12 cellular contexts compared by ENCODE assay signal in genomic region chr20:7161690-7162089, GRCh38.
DNase-seq lines count a peak whose midpoint lies in the region; ATAC-seq, FAIRE-seq and TF ChIP-seq lines count a peak whose summit lies in the region.
"Had no signal": no experiment of that assay in that cellular context is flagged by ENCODE, and none has a peak within 500 bp of the region (broad histone marks: within the 10 kb centered on the region; RNA-seq: fewer than 3 reads in every experiment).

No MANE protein-coding gene starts in this region.

- in situ Hi-C loops in Caki2 (cut with HindIII; ENCODE audit: low pct_unique_long_range_greater_than_20kb, low sequenced_read_pairs): no loop called here

- FAIRE-seq in astrocyte (lab: Jason Lieb, UNC): no peak

- intact Hi-C loops in ovary (cut with DNase I): no loop called here

- ATAC-seq in stimulated activated naive CD8-positive, alpha-beta T cell treated with anti-CD3 and anti-CD28 coated beads, Interleukin-15, amount 100 ng/mL, for 72 hours: no peak

- no peak overlapping the region for H3K4me3 Mint-ChIP-seq in astrocyte (ENCODE audit: unreplicated experiment)
- H3K4me3 Mint-ChIP-seq in stimulated activated naive CD8-positive, alpha-beta T cell treated with anti-CD3 and anti-CD28 coated beads, Interleukin-15, amount 100 ng/mL, for 72 hours: no peak overlapping the region
- H3K4me3 Mint-ChIP-seq: activated T-cell treated with anti-CD3 and anti-CD28 coated beads, Interleukin-2, amount 50 U/mL, for 24 hours had no signal

- H3K4me3 ChIP-seq in LNCaP clone FGC (ENCODE audit: low read depth, low read length): no peak overlapping the region
- H3K4me3 ChIP-seq in astrocyte (ENCODE audit: insufficient read depth, low read depth, low read length): no peak overlapping the region
- H3K4me3 ChIP-seq in ovary: no peak overlapping the region
- H3K4me3 ChIP-seq: skin epidermis had no signal

- no peak overlapping the region for H3K27ac Mint-ChIP-seq in astrocyte (ENCODE audit: unreplicated experiment)
- H3K27ac Mint-ChIP-seq in stimulated activated naive CD8-positive, alpha-beta T cell treated with anti-CD3 and anti-CD28 coated beads, Interleukin-15, amount 100 ng/mL, for 72 hours: no peak overlapping the region
- H3K27ac Mint-ChIP-seq: activated T-cell treated with anti-CD3 and anti-CD28 coated beads, Interleukin-2, amount 50 U/mL, for 24 hours had no signal

- DNase-seq in Caki2 (ENCODE audit: low read depth): peak; percentile 39
- peak; percentile 1 for DNase-seq in LNCaP clone FGC (ENCODE audit: low read depth)
- no peak for DNase-seq in astrocyte (ENCODE audit: low read depth)
- peak; percentile 29 for DNase-seq in kidney tubule cell (ENCODE audit: low spot score)
- no peak for DNase-seq in HCEC 1CT
- DNase-seq in stimulated activated naive CD8-positive, alpha-beta T cell treated with anti-CD3 and anti-CD28 coated beads, Interleukin-15, amount 100 ng/mL, for 72 hours: no peak
- DNase-seq in NOMO-1 treated with DMSO at 0.1 percent for 48 hours (lab: John Stamatoyannopoulos, UW; ENCODE audit: unreplicated experiment): no peak
- DNase-seq in ovary: no peak
- DNase-seq: activated T-cell treated with anti-CD3 and anti-CD28 coated beads, Interleukin-2, amount 50 U/mL, for 24 hours; NCI-H446 treated with DMSO at 0.1 percent for 48 hours; trophoblast cell had no signal

- peak; percentile 43 for TF ChIP-seq CTCF in LNCaP clone FGC (IDR thresholded peaks at IDR 0.05; ENCODE audit: control insufficient read depth, extremely low read depth, insufficient read depth)
- TF ChIP-seq CTCF in astrocyte (IDR thresholded peaks at IDR 0.05; ENCODE audit: insufficient read depth, low read depth, low read length): peak; percentile 30
- no peak for TF ChIP-seq CTCF in ovary (IDR thresholded peaks at IDR 0.05)

- no peak for TF ChIP-seq POLR2A in ovary (IDR thresholded peaks at IDR 0.05)

- no peak for TF ChIP-seq EP300 in ovary (IDR thresholded peaks at IDR 0.05)

- H3K9ac ChIP-seq in astrocyte (ENCODE audit: low read length): no peak overlapping the region

- H3K36me3 ChIP-seq in astrocyte (ENCODE audit: insufficient read depth, low read length) (no peaks in the 10 kb centered on the region), ovary (no peaks in the 10 kb centered on the region)

- H3K27me3 Mint-ChIP-seq in astrocyte (ENCODE audit: low read depth, unreplicated experiment): no peaks in the 10 kb centered on the region
- H3K27me3 Mint-ChIP-seq in stimulated activated naive CD8-positive, alpha-beta T cell treated with anti-CD3 and anti-CD28 coated beads, Interleukin-15, amount 100 ng/mL, for 72 hours: no peaks in the 10 kb centered on the region
- H3K27me3 Mint-ChIP-seq: activated T-cell treated with anti-CD3 and anti-CD28 coated beads, Interleukin-2, amount 50 U/mL, for 24 hours had no signal

- H3K9me3 Mint-ChIP-seq in astrocyte (ENCODE audit: unreplicated experiment): peaks cover 5% of the 10 kb centered on the region
- H3K9me3 Mint-ChIP-seq in stimulated activated naive CD8-positive, alpha-beta T cell treated with anti-CD3 and anti-CD28 coated beads, Interleukin-15, amount 100 ng/mL, for 72 hours: peaks cover 11 to 28% of the 10 kb centered on the region in 2 donors

- H3K79me2 ChIP-seq in astrocyte (ENCODE audit: insufficient read depth, low read length): no peaks in the 10 kb centered on the region

- no peaks in the 10 kb centered on the region for H3K9me3 ChIP-seq in astrocyte (ENCODE audit: insufficient read depth, low read depth, low read length)
- H3K9me3 ChIP-seq in ovary: no peaks in the 10 kb centered on the region

- no peaks in the 10 kb centered on the region for H3K4me1 Mint-ChIP-seq in astrocyte (ENCODE audit: low read depth, unreplicated experiment)
- H3K4me1 Mint-ChIP-seq in stimulated activated naive CD8-positive, alpha-beta T cell treated with anti-CD3 and anti-CD28 coated beads, Interleukin-15, amount 100 ng/mL, for 72 hours: no peaks in the 10 kb centered on the region

- no peaks in the 10 kb centered on the region for H4K20me1 ChIP-seq in astrocyte (ENCODE audit: insufficient read depth, low read length)

- H3K27ac ChIP-seq in astrocyte (ENCODE audit: low read depth, low read length) (no peak overlapping the region), ovary (no peak overlapping the region)
- H3K27ac ChIP-seq: skin epidermis had no signal

- H3K4me2 ChIP-seq in astrocyte (ENCODE audit: low read length): no peak overlapping the region

- H3K4me1 ChIP-seq in astrocyte (ENCODE audit: insufficient read depth, low read length) (no peaks in the 10 kb centered on the region), ovary (ENCODE audit: insufficient read depth) (no peaks in the 10 kb centered on the region)

- H3K27me3 ChIP-seq in astrocyte (ENCODE audit: insufficient read depth, low read length) (no peaks in the 10 kb centered on the region), ovary (no peaks in the 10 kb centered on the region)

- H2AFZ ChIP-seq in astrocyte (ENCODE audit: low read depth, low read length): no peak overlapping the region

- H3K36me3 Mint-ChIP-seq in astrocyte (ENCODE audit: low read depth, unreplicated experiment): no peaks in the 10 kb centered on the region

Comparison
In these comparisons a context has a peak if more than half of its experiments do, and no peak if none do; other contexts are left out.
1. DNase-seq: peak in Caki2 (single experiment), LNCaP clone FGC (single experiment) and kidney tubule cell (single experiment); none in astrocyte (single experiment), HCEC 1CT (single experiment), stimulated activated naive CD8-positive, alpha-beta T cell treated with anti-CD3 and anti-CD28 coated beads, Interleukin-15, amount 100 ng/mL, for 72 hours (0 of 2), NOMO-1 treated with DMSO at 0.1 percent for 48 hours (single experiment) and ovary (0 of 5).
2. CTCF ChIP-seq: peak in LNCaP clone FGC (single experiment) and astrocyte (single experiment); none in ovary (0 of 3).